32 cellular contexts compared by ENCODE assay signal in the genomic region with DNA sequence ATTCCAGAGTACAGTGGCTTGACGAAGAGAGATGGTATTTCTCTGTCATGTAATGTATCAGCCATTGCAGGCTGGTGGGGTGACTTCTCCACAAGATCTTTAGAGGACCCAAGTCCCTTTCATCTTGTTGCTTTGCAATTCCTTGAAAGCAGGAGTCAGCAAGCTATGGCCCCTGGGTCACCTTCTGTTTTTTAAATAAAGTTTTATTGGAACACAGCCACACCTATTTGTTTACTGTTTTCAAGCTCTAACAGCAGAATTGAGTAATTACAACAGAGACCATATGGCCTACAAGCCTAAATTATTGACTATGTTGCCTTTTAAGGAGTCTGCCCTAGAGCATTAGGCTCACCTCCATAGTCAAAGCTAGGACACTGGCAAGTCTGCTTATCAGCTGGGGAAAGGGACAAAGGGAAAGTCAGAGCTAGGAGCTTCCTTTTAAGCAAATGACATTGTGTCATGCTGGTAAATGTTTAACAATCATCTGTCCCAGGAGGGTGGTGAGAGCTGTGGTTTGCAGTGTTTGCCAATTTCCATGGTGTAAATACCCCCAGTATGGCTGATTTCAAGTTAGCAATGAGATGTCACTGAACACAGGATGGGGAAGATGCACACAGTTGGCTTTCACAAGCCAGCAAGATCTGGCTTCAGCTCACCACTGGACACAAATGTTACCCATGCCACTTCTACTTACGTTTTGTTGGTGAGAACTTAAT.
DNase-seq lines count a peak whose midpoint lies in the region; ATAC-seq and TF ChIP-seq lines count a peak whose summit lies in the region.
"Had no signal": no experiment of that assay in that cellular context is flagged by ENCODE, and none has a peak within 500 bp of the region (broad histone marks: within the 10 kb centered on the region; RNA-seq: fewer than 3 reads in every experiment).

No MANE protein-coding gene starts in this region.

- no peaks in the 10 kb centered on the region for H3K27me3 ChIP-seq in neutrophil
- H3K27me3 ChIP-seq: ascending aorta had no signal

- peak; percentile 73 for ATAC-seq in GM18861 (IDR thresholded peaks at IDR 0.05; ENCODE audit: unreplicated experiment)
- ATAC-seq in GM21381 (IDR thresholded peaks at IDR 0.05; ENCODE audit: unreplicated experiment): peak; percentile 50
- no peak for ATAC-seq in GM18858 (IDR thresholded peaks at IDR 0.05; ENCODE audit: unreplicated experiment)
- ATAC-seq: HCT116, lower lobe of right lung, WTC11 had no signal

- peak overlapping the region; percentile 59 for H3K27ac ChIP-seq in neutrophil
- H3K27ac ChIP-seq: ascending aorta, C4-2B, coronary artery, lower lobe of right lung had no signal

- DNase-seq in NB4 (ENCODE audit: low read depth): peak; percentile 73
- DNase-seq in hepatic stellate cell (ENCODE audit: low spot score): no peak
- DNase-seq in DMS53 (lab: John Stamatoyannopoulos, UW): no peak
- DNase-seq: activated CD4-positive, alpha-beta T cell treated with anti-CD3 and anti-CD28 coated beads, Interleukin-2, amount 10 ng/mL, durations not matched to agents 24 days and 14 days; activated gamma-delta T cell; activated naive CD8-positive, alpha-beta T cell treated with anti-CD3 and anti-CD28 coated beads, Interleukin-2, amount 10 ng/mL, durations not matched to agents 7 days and 5 days; activated T-cell treated with anti-CD3 and anti-CD28 coated beads, Interleukin-2, amount 50 U/mL, for 24 hours; Caco-2; caudate nucleus; DMS79 treated with DMSO at 0.1 percent for 48 hours; effector CD8-positive, alpha-beta T cell; GDM1; hippocampal formation; lower lobe of right lung; midbrain; naive B cell; NCI-H2029 treated with DMSO at 0.1 percent for 48 hours; NCI-H226; NCI-H82; nucleus accumbens; RPMI8226; stimulated activated CD4-positive, alpha-beta T cell treated with anti-CD3 and anti-CD28 coated beads, Interleukin-4, amount 100 ng/mL, for 4 hours; substantia nigra had no signal

- peaks cover 28 to 46% of the 10 kb centered on the region in 2 experiments for H3K4me1 ChIP-seq in neutrophil (ENCODE audit: control insufficient read depth in 1 of 2, insufficient read depth in 1 of 2, low read depth in 1 of 2, low read length in 1 of 2)
- H3K4me1 ChIP-seq: ascending aorta, Caco-2, lower lobe of right lung had no signal

- H3K4me3 ChIP-seq in NB4 (ENCODE audit: low read depth, low read length) (no peak overlapping the region), neutrophil (ENCODE audit: low read depth in 1 of 2, low read length in 1 of 2) (peak overlapping the region in 1 of 2 experiments; percentile 6)
- H3K4me3 ChIP-seq: ascending aorta, coronary artery, lower lobe of right lung had no signal

- TF ChIP-seq CTCF in NB4 (IDR thresholded peaks at IDR 0.05; ENCODE audit: low read depth, low read length): no peak
- TF ChIP-seq CTCF in neutrophil (IDR thresholded peaks at IDR 0.05): no peak

- H3K9me3 ChIP-seq in neutrophil: no peaks in the 10 kb centered on the region
- H3K9me3 ChIP-seq: Caco-2 had no signal

- H3K36me3 ChIP-seq in neutrophil: no peaks in the 10 kb centered on the region
- H3K36me3 ChIP-seq: ascending aorta, lower lobe of right lung had no signal

- TF ChIP-seq POLR2A in NB4 (IDR thresholded peaks at IDR 0.05; ENCODE audit: extremely low read depth, insufficient read length): no peak
